ENCODE assay signal across 8 cellular contexts in the genomic region with DNA sequence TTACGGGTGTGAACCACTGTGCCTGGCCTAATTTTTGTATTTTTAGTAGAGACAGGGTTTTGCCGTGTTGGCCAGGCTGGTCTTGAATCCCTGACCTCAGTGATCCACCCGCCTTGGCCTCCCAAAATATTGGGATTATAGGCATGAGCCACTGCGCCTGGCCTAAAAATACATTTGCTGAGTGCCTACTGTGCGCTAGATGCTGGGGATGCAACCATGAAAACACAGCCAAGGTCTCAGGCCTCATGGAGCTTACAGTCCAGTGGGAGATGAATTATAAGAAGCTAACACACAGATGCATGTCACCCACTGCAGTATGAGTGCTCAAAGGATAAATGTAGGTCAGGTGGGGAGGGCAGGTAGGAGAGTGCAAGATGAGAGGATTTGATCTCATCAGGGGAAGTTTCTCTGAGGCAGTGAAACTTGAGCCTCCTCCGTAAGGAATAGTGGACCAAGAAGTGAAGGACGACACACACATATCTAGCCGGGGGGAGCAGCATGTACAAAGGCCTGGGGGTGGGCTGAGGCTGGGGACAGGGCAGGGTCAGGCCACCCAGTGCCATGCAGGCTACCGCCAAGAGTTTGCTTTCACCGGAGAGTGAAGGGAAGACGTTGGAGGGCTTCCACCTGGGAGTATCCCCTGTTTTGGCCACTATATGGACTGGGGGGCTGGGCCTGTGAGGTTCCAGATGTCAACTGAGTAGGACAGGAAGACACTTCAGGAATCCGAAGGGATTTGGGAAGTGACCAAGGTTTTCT. TPM values are rescaled to one million over a fixed set of nuclear protein-coding genes. Genes with fewer than 3 reads are reported as not detected.
DNase-seq lines count a peak whose midpoint lies in the region; ATAC-seq and TF ChIP-seq lines count a peak whose summit lies in the region.
"Had no signal": no experiment of that assay in that cellular context is flagged by ENCODE, and none has a peak within 500 bp of the region (broad histone marks: within the 10 kb centered on the region; RNA-seq: fewer than 3 reads in every experiment).

No MANE protein-coding gene starts in this region.

- TF ChIP-seq POLR2A in gastroesophageal sphincter (IDR thresholded peaks at IDR 0.05) = no peak

- no peak for DNase-seq in activated CD8-positive, alpha-beta T cell treated with anti-CD3 and anti-CD28 coated beads for 36 hours
- DNase-seq in stimulated activated naive CD8-positive, alpha-beta T cell treated with anti-CD3 and anti-CD28 coated beads, Interleukin-15, amount 100 ng/mL, for 72 hours = no peak
- no peak for DNase-seq in pons (ENCODE audit: low spot score)
- DNase-seq in stimulated activated CD4-positive, alpha-beta T cell treated with anti-CD3 and anti-CD28 coated beads, Interleukin-4, amount 100 ng/mL, for 4 hours = no peak
- DNase-seq: NCI-H526 treated with DMSO at 0.1 percent for 48 hours had no signal

- H3K36me3 ChIP-seq in gastroesophageal sphincter = peaks cover 0 to 4% of the 10 kb centered on the region in 2 donors

- peaks cover 7% of the 10 kb centered on the region for H3K36me3 Mint-ChIP-seq in IgD-negative memory B cell
- peaks cover 4% of the 10 kb centered on the region for H3K36me3 Mint-ChIP-seq in activated CD8-positive, alpha-beta T cell treated with anti-CD3 and anti-CD28 coated beads for 36 hours (ENCODE audit: low read depth)

- TF ChIP-seq CTCF in activated CD8-positive, alpha-beta T cell treated with anti-CD3 and anti-CD28 coated beads for 36 hours (IDR thresholded peaks at IDR 0.05) = no peak
- TF ChIP-seq CTCF in gastroesophageal sphincter (IDR thresholded peaks at IDR 0.05) = no peak

- no peaks in the 10 kb centered on the region for H3K9me3 ChIP-seq in gastroesophageal sphincter

- peak overlapping the region; percentile 60 to 87 (median 63) for H3K27ac Mint-ChIP-seq in IgD-negative memory B cell
- H3K27ac Mint-ChIP-seq in activated CD8-positive, alpha-beta T cell treated with anti-CD3 and anti-CD28 coated beads for 36 hours = peak overlapping the region; percentile 80
- H3K27ac Mint-ChIP-seq in stimulated activated naive CD8-positive, alpha-beta T cell treated with anti-CD3 and anti-CD28 coated beads, Interleukin-15, amount 100 ng/mL, for 72 hours = peak overlapping the region; percentile 24 to 92

- intact Hi-C loops in activated CD8-positive, alpha-beta T cell treated with anti-CD3 and anti-CD28 coated beads for 36 hours (cut with micrococcal nuclease) = no loop called here

- H3K27ac ChIP-seq in gastroesophageal sphincter = peak overlapping the region; percentile 21 to 86 (median 80)

- no peak for ATAC-seq in activated CD8-positive, alpha-beta T cell treated with anti-CD3 and anti-CD28 coated beads for 36 hours
- ATAC-seq in gastroesophageal sphincter (no peak), HG03457 (IDR thresholded peaks at IDR 0.05; ENCODE audit: unreplicated experiment) (no peak)
- no peak for ATAC-seq in stimulated activated naive CD8-positive, alpha-beta T cell treated with anti-CD3 and anti-CD28 coated beads, Interleukin-15, amount 100 ng/mL, for 72 hours

- POLR2A ChIA-PET in activated CD8-positive, alpha-beta T cell treated with anti-CD3 and anti-CD28 coated beads for 36 hours (lab: Charles Lee) = interaction anchor here (1.0 to 1.2 kb wide), 2 partner anchors 15 to 59 kb away, joined by 3 to 6 read pairs; no protein-coding TSS in a partner anchor

- H3K4me3 ChIP-seq in gastroesophageal sphincter = no peak overlapping the region

- H3K4me1 Mint-ChIP-seq in IgD-negative memory B cell = peaks cover 50 to 60% (median 53%) of the 10 kb centered on the region in 3 donors
- peaks cover 79% of the 10 kb centered on the region for H3K4me1 Mint-ChIP-seq in activated CD8-positive, alpha-beta T cell treated with anti-CD3 and anti-CD28 coated beads for 36 hours (ENCODE audit: low read depth)
- peaks cover 89% of the 10 kb centered on the region for H3K4me1 Mint-ChIP-seq in stimulated activated naive CD8-positive, alpha-beta T cell treated with anti-CD3 and anti-CD28 coated beads, Interleukin-15, amount 100 ng/mL, for 72 hours

- no peak for TF ChIP-seq EP300 in gastroesophageal sphincter (IDR thresholded peaks at IDR 0.05)

- CTCF ChIA-PET in activated CD8-positive, alpha-beta T cell treated with anti-CD3 and anti-CD28 coated beads for 36 hours (lab: Charles Lee) = interaction anchor here (1.0 to 1.4 kb wide), 2 partner anchors 75 kb away, joined by 4 to 5 read pairs; no protein-coding TSS in a partner anchor

- 51 to 64% methylated on average over 3 to 8 of the region's 12 CpGs for WGBS in gastroesophageal sphincter (ENCODE audit: low coverage in 1 of 2), 2 donors

- peaks cover 22 to 77% (median 51%) of the 10 kb centered on the region in 3 donors for H3K4me1 ChIP-seq in gastroesophageal sphincter

- peak overlapping the region in 3 of 4 donors; percentile 44 to 82 (median 76) for H3K4me3 Mint-ChIP-seq in IgD-negative memory B cell
- peak overlapping the region; percentile 3 for H3K4me3 Mint-ChIP-seq in activated CD8-positive, alpha-beta T cell treated with anti-CD3 and anti-CD28 coated beads for 36 hours
- peak overlapping the region; percentile 57 to 73 for H3K4me3 Mint-ChIP-seq in stimulated activated naive CD8-positive, alpha-beta T cell treated with anti-CD3 and anti-CD28 coated beads, Interleukin-15, amount 100 ng/mL, for 72 hours

- H3K27me3 Mint-ChIP-seq in IgD-negative memory B cell = peaks cover 2% of the 10 kb centered on the region
- H3K27me3 Mint-ChIP-seq in activated CD8-positive, alpha-beta T cell treated with anti-CD3 and anti-CD28 coated beads for 36 hours = no peaks in the 10 kb centered on the region
- no peaks in the 10 kb centered on the region for H3K27me3 Mint-ChIP-seq in stimulated activated naive CD8-positive, alpha-beta T cell treated with anti-CD3 and anti-CD28 coated beads, Interleukin-15, amount 100 ng/mL, for 72 hours

- H3K9me3 Mint-ChIP-seq in IgD-negative memory B cell = no peaks in the 10 kb centered on the region
- no peaks in the 10 kb centered on the region for H3K9me3 Mint-ChIP-seq in activated CD8-positive, alpha-beta T cell treated with anti-CD3 and anti-CD28 coated beads for 36 hours
- no peaks in the 10 kb centered on the region for H3K9me3 Mint-ChIP-seq in stimulated activated naive CD8-positive, alpha-beta T cell treated with anti-CD3 and anti-CD28 coated beads, Interleukin-15, amount 100 ng/mL, for 72 hours

- no peaks in the 10 kb centered on the region for H3K27me3 ChIP-seq in gastroesophageal sphincter

RNA-seq across cellular contexts. Expression of gene IRAK2, which starts 24.3 kb away (rescaled TPM):
- polyA plus RNA-seq in IgD-negative memory B cell = 8.4 TPM
- 1 to 10 TPM; 3.0 TPM for total RNA-seq in activated CD8-positive, alpha-beta T cell treated with anti-CD3 and anti-CD28 coated beads for 36 hours
- total RNA-seq in gastroesophageal sphincter = 1 to 10 TPM; 2.2 to 4.4 (median 3.3) TPM

RNA-seq across cellular contexts. Expression of gene VHL, which starts 47.4 kb away (rescaled TPM):
- 47.3 TPM for polyA plus RNA-seq in IgD-negative memory B cell
- 10 to 100 TPM; 43.6 to 46.9 TPM for total RNA-seq in activated CD8-positive, alpha-beta T cell treated with anti-CD3 and anti-CD28 coated beads for 36 hours
- 10 to 100 TPM; 24.5 to 31.9 (median 27.7) TPM for total RNA-seq in gastroesophageal sphincter

RNA-seq across cellular contexts. Expression of gene TATDN2, which starts 59.3 kb away (rescaled TPM):
- 11.6 TPM for polyA plus RNA-seq in IgD-negative memory B cell
- total RNA-seq in activated CD8-positive, alpha-beta T cell treated with anti-CD3 and anti-CD28 coated beads for 36 hours = 10 to 100 TPM; 37.1 to 38.5 TPM
- 10 to 100 TPM in 3 of 4 donors, 1 to 10 TPM in 1; 10.0 to 28.4 (median 22.6) TPM for total RNA-seq in gastroesophageal sphincter

Comparison
In these comparisons a context has a peak if more than half of its experiments do, and no peak if none do; other contexts are left out.
1. H3K4me3 Mint-ChIP-seq: peak in every context shown above with its lines; median percentile 76 in IgD-negative memory B cell; 65 in stimulated activated naive CD8-positive, alpha-beta T cell treated with anti-CD3 and anti-CD28 coated beads, Interleukin-15, amount 100 ng/mL, for 72 hours; 3 in activated CD8-positive, alpha-beta T cell treated with anti-CD3 and anti-CD28 coated beads for 36 hours.